Comparison of ENCODE assay signal across 1 cellular context in genomic region chr1:226912587-226913176, GRCh38.
TF ChIP-seq lines count a peak whose summit lies in the region.

No MANE protein-coding gene starts in this region.

TF ChIP-seq in HepG2, 621 proteins besides CTCF, POLR2A, EP300 and RAD21 (continued from another document and continues in another):
- TF ChIP-seq HBP1 (CRISPR knock-in tag; IDR thresholded peaks at IDR 0.05; ENCODE audit: low read depth) (no peak), TSC22D2 (CRISPR knock-in tag; IDR thresholded peaks at IDR 0.05; ENCODE audit: borderline replicate concordance) (0 out of 2 replicates have a peak, but pooled peaks have one; percentile 53), XBP1 (CRISPR knock-in tag; IDR thresholded peaks at IDR 0.05) (no peak), TAF1 (CRISPR knock-in tag; IDR thresholded peaks at IDR 0.05) (no peak), GABPB1 (CRISPR knock-in tag; IDR thresholded peaks at IDR 0.05) (0 out of 2 replicates have a peak, but pooled peaks have one; percentile 22), HDAC6 (IDR thresholded peaks at IDR 0.05; ENCODE audit: low read depth, low read length) (no peak), SALL2 (CRISPR knock-in tag; IDR thresholded peaks at IDR 0.05) (no peak), HIC2 (CRISPR knock-in tag; IDR thresholded peaks at IDR 0.05; ENCODE audit: low read depth) (no peak), SNAI1 (CRISPR knock-in tag; IDR thresholded peaks at IDR 0.05; ENCODE audit: borderline replicate concordance) (no peak), MATR3 (CRISPR knock-in tag; IDR thresholded peaks at IDR 0.05) (no peak), SSRP1 (CRISPR knock-in tag; IDR thresholded peaks at IDR 0.05) (no peak), ZNF232 (CRISPR knock-in tag; IDR thresholded peaks at IDR 0.05; ENCODE audit: borderline replicate concordance) (no peak), BCL3 (CRISPR knock-in tag; IDR thresholded peaks at IDR 0.05) (0 out of 2 replicates have a peak, but pooled peaks have one; percentile 44), SNAPC4 (CRISPR knock-in tag; IDR thresholded peaks at IDR 0.05) (no peak), FOXK2 (IDR thresholded peaks at IDR 0.05) (no peak), ZC3H4 (CRISPR knock-in tag; IDR thresholded peaks at IDR 0.05; ENCODE audit: borderline replicate concordance) (no peak), ISX (CRISPR knock-in tag; conservative IDR thresholded peaks at IDR 0.05) (no peak), ZNF776 (CRISPR knock-in tag; IDR thresholded peaks at IDR 0.05) (no peak), ZNF282 (IDR thresholded peaks at IDR 0.05; ENCODE audit: partially characterized antibody) (no peak), KDM5B (CRISPR knock-in tag; IDR thresholded peaks at IDR 0.05; ENCODE audit: borderline replicate concordance) (no peak), PBX3 (CRISPR knock-in tag; IDR thresholded peaks at IDR 0.05; ENCODE audit: borderline replicate concordance) (no peak), PATZ1 (CRISPR knock-in tag; IDR thresholded peaks at IDR 0.05) (peak; percentile 82), THAP8 (CRISPR knock-in tag; IDR thresholded peaks at IDR 0.05; ENCODE audit: borderline replicate concordance) (no peak), HMGA1 (CRISPR knock-in tag; conservative IDR thresholded peaks at IDR 0.05) (no peak), FLYWCH1 (CRISPR knock-in tag; IDR thresholded peaks at IDR 0.05) (no peak), RELA (CRISPR knock-in tag; IDR thresholded peaks at IDR 0.05) (0 out of 2 replicates have a peak, but pooled peaks have one; percentile 54), ZNF670 (CRISPR knock-in tag; IDR thresholded peaks at IDR 0.05; ENCODE audit: borderline replicate concordance) (no peak), YY1 (IDR thresholded peaks at IDR 0.05; ENCODE audit: insufficient read depth, insufficient replicate concordance, low read depth, low read length) (peak; percentile 63), ZNF274 (CRISPR knock-in tag; IDR thresholded peaks at IDR 0.05) (0 out of 2 replicates have a peak, but pooled peaks have one; percentile 54), ETS1 (CRISPR knock-in tag; IDR thresholded peaks at IDR 0.05) (no peak), PRPF4 (IDR thresholded peaks at IDR 0.05; ENCODE audit: low read depth, low read length, poor library complexity, severe bottlenecking) (no peak), RXRA (CRISPR knock-in tag; IDR thresholded peaks at IDR 0.05) (peak; percentile 63; the same call in 1 of the 2 replicates), NR2F6 (IDR thresholded peaks at IDR 0.05) (no peak), NR2F6 (CRISPR knock-in tag; IDR thresholded peaks at IDR 0.05) (peak; percentile 17; the same call in 1 of the 2 replicates), PAXIP1 (CRISPR knock-in tag; conservative IDR thresholded peaks at IDR 0.05) (0 out of 2 replicates have a peak, but pooled peaks have one; percentile 19), FOXO1 (CRISPR knock-in tag; IDR thresholded peaks at IDR 0.05) (0 out of 2 replicates have a peak, but pooled peaks have one; percentile 27), ZNF746 (CRISPR knock-in tag; IDR thresholded peaks at IDR 0.05) (no peak), ZNF672 (CRISPR knock-in tag; IDR thresholded peaks at IDR 0.05) (no peak), ZBTB7B (CRISPR knock-in tag; IDR thresholded peaks at IDR 0.05) (no peak), ZMYM3 (CRISPR knock-in tag; IDR thresholded peaks at IDR 0.05) (no peak), POGK (CRISPR knock-in tag; conservative IDR thresholded peaks at IDR 0.05) (0 out of 2 replicates have a peak, but pooled peaks have one; percentile 28), SNRNP70 (IDR thresholded peaks at IDR 0.05; ENCODE audit: low read depth, low read length) (no peak), FOXP1 (IDR thresholded peaks at IDR 0.05) (no peak), FOXP1 (CRISPR knock-in tag; IDR thresholded peaks at IDR 0.05) (no peak), ZSCAN9 (CRISPR knock-in tag; IDR thresholded peaks at IDR 0.05; ENCODE audit: borderline replicate concordance) (no peak)
